ENCODE assay signal across 1 cellular context in genomic region chr11:13007702-13008435, GRCh38.
TF ChIP-seq lines count a peak whose summit lies in the region.

No MANE protein-coding gene starts in this region.

TF ChIP-seq in HepG2, 621 proteins besides CTCF, POLR2A, EP300 and RAD21 (continued from another document and continues in another):
- TF ChIP-seq FOXP1 (IDR thresholded peaks at IDR 0.05) (no peak), FOXP1 (CRISPR knock-in tag; IDR thresholded peaks at IDR 0.05) (peak; percentile 84), PAXIP1 (CRISPR knock-in tag; conservative IDR thresholded peaks at IDR 0.05) (peak; percentile 94), NFIB (CRISPR knock-in tag; IDR thresholded peaks at IDR 0.05; ENCODE audit: borderline replicate concordance) (no peak), SAP130 (CRISPR knock-in tag; IDR thresholded peaks at IDR 0.05; ENCODE audit: low read depth) (peak; percentile 75), HNRNPK (IDR thresholded peaks at IDR 0.05; ENCODE audit: low read depth, low read length, poor library complexity, severe bottlenecking) (no peak), TGIF2 (CRISPR knock-in tag; IDR thresholded peaks at IDR 0.05) (no peak), ZKSCAN5 (CRISPR knock-in tag; IDR thresholded peaks at IDR 0.05) (no peak), BCLAF1 (IDR thresholded peaks at IDR 0.05) (no peak), AHR (CRISPR knock-in tag; IDR thresholded peaks at IDR 0.05) (no peak), ZNF513 (CRISPR knock-in tag; conservative IDR thresholded peaks at IDR 0.05) (no peak), ZBTB26 (CRISPR knock-in tag; IDR thresholded peaks at IDR 0.05; ENCODE audit: borderline replicate concordance) (0 out of 2 replicates have a peak, but pooled peaks have one; percentile 68), ZNF484 (CRISPR knock-in tag; IDR thresholded peaks at IDR 0.05; ENCODE audit: borderline replicate concordance, low read depth) (no peak), ZFP37 (CRISPR knock-in tag; IDR thresholded peaks at IDR 0.05; ENCODE audit: borderline replicate concordance) (no peak), MIER2 (CRISPR knock-in tag; IDR thresholded peaks at IDR 0.05) (peak; percentile 74), YY1 (IDR thresholded peaks at IDR 0.05; ENCODE audit: insufficient read depth, insufficient replicate concordance, low read depth, low read length) (no peak), TARDBP (CRISPR knock-in tag; IDR thresholded peaks at IDR 0.05) (peak; percentile 73; the same call in 1 of the 2 replicates), ZFP1 (CRISPR knock-in tag; IDR thresholded peaks at IDR 0.05) (0 out of 2 replicates have a peak, but pooled peaks have one; percentile 30), HHEX (CRISPR knock-in tag; IDR thresholded peaks at IDR 0.05) (0 out of 2 replicates have a peak, but pooled peaks have one; percentile 40), REPIN1 (CRISPR knock-in tag; IDR thresholded peaks at IDR 0.05; ENCODE audit: borderline replicate concordance, low read depth) (no peak), RNF2 (conservative IDR thresholded peaks at IDR 0.05; ENCODE audit: low read depth) (no peak), FOXA1 (IDR thresholded peaks at IDR 0.05) (peak; percentile 15; the same call in 1 of the 2 replicates), FOXA1 (CRISPR knock-in tag; IDR thresholded peaks at IDR 0.05) (peak; percentile 92), ZNF337 (CRISPR knock-in tag; IDR thresholded peaks at IDR 0.05; ENCODE audit: borderline replicate concordance, low read depth) (0 out of 2 replicates have a peak, but pooled peaks have one; percentile 51), ZNF546 (CRISPR knock-in tag; conservative IDR thresholded peaks at IDR 0.05) (no peak), SOX6 (IDR thresholded peaks at IDR 0.05) (no peak), SOX6 (CRISPR knock-in tag; IDR thresholded peaks at IDR 0.05) (peak; percentile 98), ZNF263 (CRISPR knock-in tag; IDR thresholded peaks at IDR 0.05) (no peak), YEATS2 (CRISPR knock-in tag; IDR thresholded peaks at IDR 0.05; ENCODE audit: borderline replicate concordance) (0 out of 2 replicates have a peak, but pooled peaks have one; percentile 22), KDM5A (IDR thresholded peaks at IDR 0.05; ENCODE audit: borderline replicate concordance, low read length) (no peak), ZNF761 (CRISPR knock-in tag; conservative IDR thresholded peaks at IDR 0.05) (no peak), CCDC6 (CRISPR knock-in tag; IDR thresholded peaks at IDR 0.05) (no peak), TBP (CRISPR knock-in tag; IDR thresholded peaks at IDR 0.05) (no peak), ZKSCAN1 (IDR thresholded peaks at IDR 0.05; ENCODE audit: low read length) (no peak), THAP7 (CRISPR knock-in tag; IDR thresholded peaks at IDR 0.05) (no peak), ZMAT3 (CRISPR knock-in tag; conservative IDR thresholded peaks at IDR 0.05) (no peak), FLYWCH1 (CRISPR knock-in tag; IDR thresholded peaks at IDR 0.05) (no peak), PRMT3 (CRISPR knock-in tag; IDR thresholded peaks at IDR 0.05; ENCODE audit: borderline replicate concordance, low read depth) (no peak), MLXIP (CRISPR knock-in tag; IDR thresholded peaks at IDR 0.05; ENCODE audit: borderline replicate concordance) (no peak), ZSCAN5A (CRISPR knock-in tag; IDR thresholded peaks at IDR 0.05; ENCODE audit: borderline replicate concordance) (no peak), ZNF550 (CRISPR knock-in tag; IDR thresholded peaks at IDR 0.05; ENCODE audit: borderline replicate concordance) (no peak), ZNF414 (CRISPR knock-in tag; IDR thresholded peaks at IDR 0.05) (no peak), MLLT10 (CRISPR knock-in tag; IDR thresholded peaks at IDR 0.05) (no peak), KLF9 (CRISPR knock-in tag; IDR thresholded peaks at IDR 0.05; ENCODE audit: low read depth) (0 out of 2 replicates have a peak, but pooled peaks have one; percentile 32), PATZ1 (CRISPR knock-in tag; IDR thresholded peaks at IDR 0.05) (peak; percentile 77), SP2 (CRISPR knock-in tag; IDR thresholded peaks at IDR 0.05) (no peak), RAD51 (IDR thresholded peaks at IDR 0.05; ENCODE audit: borderline replicate concordance) (no peak), MTA1 (CRISPR knock-in tag; IDR thresholded peaks at IDR 0.05; ENCODE audit: borderline replicate concordance) (no peak; the same call in 1 of the 2 replicates), HCFC1 (IDR thresholded peaks at IDR 0.05; ENCODE audit: low read depth, low read length) (no peak), MBD4 (IDR thresholded peaks at IDR 0.05; ENCODE audit: borderline replicate concordance, low read length) (no peak), IKZF4 (CRISPR knock-in tag; IDR thresholded peaks at IDR 0.05; ENCODE audit: borderline replicate concordance, low read depth, not compliant biosample characterization) (no peak), RELA (CRISPR knock-in tag; IDR thresholded peaks at IDR 0.05) (no peak), MIER3 (CRISPR knock-in tag; IDR thresholded peaks at IDR 0.05; ENCODE audit: borderline replicate concordance) (peak; percentile 80; the same call in 1 of the 2 replicates), ZNF292 (CRISPR knock-in tag; IDR thresholded peaks at IDR 0.05; ENCODE audit: borderline replicate concordance, low read depth) (no peak; the same call in 1 of the 2 replicates)
